Comparison of ENCODE assay signal across 20 cellular contexts in the genomic region with DNA sequence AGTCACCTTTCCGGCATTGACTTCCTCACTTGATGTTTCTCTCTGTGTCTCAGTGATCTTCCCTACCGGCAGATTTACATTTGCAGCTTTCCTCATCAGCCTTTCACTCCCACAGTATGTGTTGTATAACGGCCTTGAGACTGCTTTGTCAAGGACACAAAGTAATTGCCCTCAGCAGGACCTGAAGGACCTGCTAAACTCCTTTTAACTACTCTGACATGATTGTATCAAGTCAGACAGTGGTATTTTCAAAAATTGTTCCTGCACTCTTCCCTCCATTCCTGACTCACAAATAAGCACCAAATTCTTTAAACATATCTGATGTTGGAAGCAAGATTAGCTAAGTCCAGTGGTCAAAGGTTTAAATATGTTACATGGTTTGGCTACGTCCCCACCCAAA.
DNase-seq lines count a peak whose midpoint lies in the region; ATAC-seq, FAIRE-seq and TF ChIP-seq lines count a peak whose summit lies in the region.
"Had no signal": no experiment of that assay in that cellular context is flagged by ENCODE, and none has a peak within 500 bp of the region (broad histone marks: within the 10 kb centered on the region; RNA-seq: fewer than 3 reads in every experiment).

No MANE protein-coding gene starts in this region.

- peaks cover 22% of the 10 kb centered on the region for H3K4me1 Mint-ChIP-seq in WTC11
- H3K4me1 Mint-ChIP-seq: CD4-positive, CD25-positive, alpha-beta regulatory T cell; CD8-positive, alpha-beta memory T cell had no signal

- no peak for TF ChIP-seq POLR2A in H54 (IDR thresholded peaks at IDR 0.05; ENCODE audit: low read depth, low read length)

- no peak overlapping the region for H3K4me3 Mint-ChIP-seq in WTC11
- H3K4me3 Mint-ChIP-seq: CD4-positive, CD25-positive, alpha-beta regulatory T cell; CD8-positive, alpha-beta memory T cell; GM23338; H9 had no signal

- H3K27me3 Mint-ChIP-seq in WTC11 (ENCODE audit: low read depth), result no peaks in the 10 kb centered on the region
- H3K27me3 Mint-ChIP-seq: CD4-positive, CD25-positive, alpha-beta regulatory T cell had no signal

- TF ChIP-seq CTCF in WTC11 (IDR thresholded peaks at IDR 0.05), result no peak
- TF ChIP-seq CTCF in brain microvascular endothelial cell (IDR thresholded peaks at IDR 0.05; ENCODE audit: low read depth, low read length, missing control alignments), result no peak

- H4K8ac ChIP-seq in mesendoderm (ENCODE audit: low read depth, low read length), result no peak overlapping the region

- H3K27ac ChIP-seq in mesendoderm (ENCODE audit: low read depth, low read length) (no peak overlapping the region), substantia nigra (ENCODE audit: low read depth, low read length, poor library complexity, severe bottlenecking) (peak overlapping the region; percentile 19), brain microvascular endothelial cell (no peak overlapping the region)

- no peak overlapping the region for H3K23ac ChIP-seq in mesendoderm (ENCODE audit: low read length)

- no peaks in the 10 kb centered on the region for H3K36me3 ChIP-seq in mesendoderm (ENCODE audit: control insufficient read depth, insufficient read depth, low read length)
- no peaks in the 10 kb centered on the region for H3K36me3 ChIP-seq in brain microvascular endothelial cell (replicated peaks)
- H3K36me3 ChIP-seq: BE2C had no signal

- no peaks in the 10 kb centered on the region for H3K79me2 ChIP-seq in mesendoderm (ENCODE audit: control insufficient read depth, insufficient read depth, low read length)

- no peaks in the 10 kb centered on the region for H3K4me1 ChIP-seq in mesendoderm (ENCODE audit: control insufficient read depth, low read depth, low read length)
- H3K4me1 ChIP-seq: BE2C had no signal

- no peak overlapping the region for H2BK5ac ChIP-seq in mesendoderm (ENCODE audit: low read length)

- H3K27ac Mint-ChIP-seq in WTC11, result no peak overlapping the region
- H3K27ac Mint-ChIP-seq: CD4-positive, CD25-positive, alpha-beta regulatory T cell had no signal

- no peak overlapping the region for H2BK15ac ChIP-seq in mesendoderm (replicated peaks; ENCODE audit: low read depth)

- peaks cover 9% of the 10 kb centered on the region for H3K9me3 Mint-ChIP-seq in WTC11
- H3K9me3 Mint-ChIP-seq: H9 had no signal

- DNase-seq in G401 (ENCODE audit: low spot score) (peak; percentile 11), WTC11 (ENCODE audit: low spot score) (no peak), mesendoderm (peak; percentile 26), substantia nigra (lab: John Stamatoyannopoulos, UW) (no peak), NAMALWA (ENCODE audit: low spot score) (no peak), HPDE6-E6E7 (ENCODE audit: extremely low spot score) (no peak), brain microvascular endothelial cell (no peak), H54 (ENCODE audit: insufficient read length, low spot score) (no peak)
- DNase-seq: ACHN; BE2C; CD4-positive, CD25-positive, alpha-beta regulatory T cell; CD8-positive, alpha-beta memory T cell; COR-L47; GDM1; H9 had no signal

- H3K27me3 ChIP-seq in mesendoderm (ENCODE audit: insufficient read depth, low read length, poor library complexity), result no peaks in the 10 kb centered on the region
- no peaks in the 10 kb centered on the region for H3K27me3 ChIP-seq in brain microvascular endothelial cell (replicated peaks)
- H3K27me3 ChIP-seq: BE2C had no signal

- no peak overlapping the region for H3K9ac ChIP-seq in mesendoderm (ENCODE audit: low read length)

- POLR2A ChIA-PET in WTC11 (lab: Charles Lee), result no interaction called here

- H4K5ac ChIP-seq in mesendoderm (ENCODE audit: low read length), result no peak overlapping the region

- H3K4me3 ChIP-seq in mesendoderm (ENCODE audit: low read length) (no peak overlapping the region), brain microvascular endothelial cell (ENCODE audit: low read depth, low read length) (no peak overlapping the region)
- H3K4me3 ChIP-seq: GM23338 had no signal

- no CpG with 5 or more reads among the region's 4 CpGs for WGBS in mesendoderm (ENCODE audit: extremely low coverage, insufficient coverage, low lambda C conversion rate)

- no peak overlapping the region for H2AK5ac ChIP-seq in mesendoderm (ENCODE audit: low read length)

- no peaks in the 10 kb centered on the region for H3K36me3 Mint-ChIP-seq in WTC11
- H3K36me3 Mint-ChIP-seq: CD4-positive, CD25-positive, alpha-beta regulatory T cell; CD8-positive, alpha-beta memory T cell had no signal

- in situ Hi-C loops in G401 (cut with HindIII; ENCODE audit: low sequenced_read_pairs) (no loop called here), brain microvascular endothelial cell (cut with HindIII; ENCODE audit: low pct_ligation_motif_present, low sequenced_read_pairs) (no loop called here)

- ATAC-seq in WTC11, result peak; percentile 36

- no peak overlapping the region for H3K18ac ChIP-seq in mesendoderm (ENCODE audit: low read length)

- no peak overlapping the region for H3K4ac ChIP-seq in mesendoderm (ENCODE audit: low read depth, low read length)

- peaks cover 1% of the 10 kb centered on the region for H3K79me1 ChIP-seq in mesendoderm (ENCODE audit: low read length)

- H2BK120ac ChIP-seq in mesendoderm (ENCODE audit: low read depth, low read length), result no peak overlapping the region

- no peak overlapping the region for H3K4me2 ChIP-seq in mesendoderm (ENCODE audit: low read length)
- H3K4me2 ChIP-seq: GM23338 had no signal

- CTCF ChIA-PET in WTC11 (lab: Charles Lee), result interaction anchor here (1.4 kb wide), 1 partner anchor 258 kb away, joined by 4 read pairs; no protein-coding TSS in a partner anchor

- H3K56ac ChIP-seq in mesendoderm (ENCODE audit: low read length), result no peak overlapping the region

- no peak for FAIRE-seq in H54 (lab: Jason Lieb, UNC)
- FAIRE-seq: A204.1, D721Med, GM12892, GM18507 had no signal

TF ChIP-seq in WTC11, 78 proteins besides CTCF, POLR2A, EP300 and RAD21 (continues in another document):
- TF ChIP-seq E2F4 (CRISPR knock-in tag; IDR thresholded peaks at IDR 0.05; ENCODE audit: borderline replicate concordance, low read depth), result no peak
- TF ChIP-seq, protein P1, sequence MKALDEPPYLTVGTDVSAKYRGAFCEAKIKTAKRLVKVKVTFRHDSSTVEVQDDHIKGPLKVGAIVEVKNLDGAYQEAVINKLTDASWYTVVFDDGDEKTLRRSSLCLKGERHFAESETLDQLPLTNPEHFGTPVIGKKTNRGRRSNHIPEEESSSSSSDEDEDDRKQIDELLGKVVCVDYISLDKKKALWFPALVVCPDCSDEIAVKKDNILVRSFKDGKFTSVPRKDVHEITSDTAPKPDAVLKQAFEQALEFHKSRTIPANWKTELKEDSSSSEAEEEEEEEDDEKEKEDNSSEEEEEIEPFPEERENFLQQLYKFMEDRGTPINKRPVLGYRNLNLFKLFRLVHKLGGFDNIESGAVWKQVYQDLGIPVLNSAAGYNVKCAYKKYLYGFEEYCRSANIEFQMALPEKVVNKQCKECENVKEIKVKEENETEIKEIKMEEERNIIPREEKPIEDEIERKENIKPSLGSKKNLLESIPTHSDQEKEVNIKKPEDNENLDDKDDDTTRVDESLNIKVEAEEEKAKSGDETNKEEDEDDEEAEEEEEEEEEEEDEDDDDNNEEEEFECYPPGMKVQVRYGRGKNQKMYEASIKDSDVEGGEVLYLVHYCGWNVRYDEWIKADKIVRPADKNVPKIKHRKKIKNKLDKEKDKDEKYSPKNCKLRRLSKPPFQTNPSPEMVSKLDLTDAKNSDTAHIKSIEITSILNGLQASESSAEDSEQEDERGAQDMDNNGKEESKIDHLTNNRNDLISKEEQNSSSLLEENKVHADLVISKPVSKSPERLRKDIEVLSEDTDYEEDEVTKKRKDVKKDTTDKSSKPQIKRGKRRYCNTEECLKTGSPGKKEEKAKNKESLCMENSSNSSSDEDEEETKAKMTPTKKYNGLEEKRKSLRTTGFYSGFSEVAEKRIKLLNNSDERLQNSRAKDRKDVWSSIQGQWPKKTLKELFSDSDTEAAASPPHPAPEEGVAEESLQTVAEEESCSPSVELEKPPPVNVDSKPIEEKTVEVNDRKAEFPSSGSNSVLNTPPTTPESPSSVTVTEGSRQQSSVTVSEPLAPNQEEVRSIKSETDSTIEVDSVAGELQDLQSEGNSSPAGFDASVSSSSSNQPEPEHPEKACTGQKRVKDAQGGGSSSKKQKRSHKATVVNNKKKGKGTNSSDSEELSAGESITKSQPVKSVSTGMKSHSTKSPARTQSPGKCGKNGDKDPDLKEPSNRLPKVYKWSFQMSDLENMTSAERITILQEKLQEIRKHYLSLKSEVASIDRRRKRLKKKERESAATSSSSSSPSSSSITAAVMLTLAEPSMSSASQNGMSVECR (CRISPR knock-in tag; IDR thresholded peaks at IDR 0.05; ENCODE audit: borderline replicate concordance), result no peak
- no peak for TF ChIP-seq GABPB1 (CRISPR knock-in tag; IDR thresholded peaks at IDR 0.05)

Comparison
In these comparisons a context has a peak if more than half of its experiments do, and no peak if none do; other contexts are left out.
1. DNase-seq: peak in G401 (single experiment) and mesendoderm (single experiment); none in WTC11 (single experiment), substantia nigra (0 of 49), NAMALWA (single experiment), HPDE6-E6E7 (single experiment), brain microvascular endothelial cell (single experiment) and H54 (single experiment).